17 cellular contexts compared by ENCODE assay signal in the genomic region with DNA sequence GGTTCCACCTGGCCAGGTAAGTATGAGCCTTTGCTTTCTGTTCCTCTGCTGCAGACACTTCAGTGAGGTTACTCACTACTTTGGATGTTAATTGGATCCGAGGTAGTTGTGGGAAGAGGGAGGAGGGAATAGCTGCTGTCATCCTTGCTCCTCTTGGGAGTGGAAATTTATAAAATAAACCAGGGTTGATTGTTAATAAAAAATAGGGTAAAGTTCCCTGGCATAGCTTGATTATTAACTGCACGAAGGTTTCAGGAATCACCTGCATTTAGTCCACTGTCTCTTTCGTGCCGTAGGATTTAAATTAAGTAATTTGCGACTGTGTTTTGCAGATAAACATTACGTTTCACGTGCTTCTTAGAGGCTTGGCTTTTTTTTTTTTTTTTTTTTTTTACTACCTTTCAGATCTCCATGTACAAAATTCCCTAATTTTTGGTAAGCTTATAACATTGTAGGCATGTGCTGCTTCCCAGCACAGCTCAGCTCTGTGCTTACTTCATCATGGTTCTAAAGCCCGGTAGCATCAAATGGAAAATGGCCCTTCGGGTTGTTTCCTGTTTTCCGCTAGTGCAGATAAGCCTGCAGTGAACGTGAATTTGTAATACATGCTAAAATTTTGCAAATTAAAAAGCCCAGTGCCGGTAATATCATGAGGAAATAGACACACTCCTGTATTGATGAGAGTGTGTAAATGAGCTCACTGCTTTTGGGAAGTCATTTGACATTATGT. TPM values are rescaled to one million over a fixed set of nuclear protein-coding genes. Genes with fewer than 3 reads are reported as not detected.
DNase-seq lines count a peak whose midpoint lies in the region; ATAC-seq, FAIRE-seq and TF ChIP-seq lines count a peak whose summit lies in the region.
"Had no signal": no experiment of that assay in that cellular context is flagged by ENCODE, and none has a peak within 500 bp of the region (broad histone marks: within the 10 kb centered on the region; RNA-seq: fewer than 3 reads in every experiment).

No MANE protein-coding gene starts in this region.

- H3K27me3 ChIP-seq in heart right ventricle = no peaks in the 10 kb centered on the region
- H3K27me3 ChIP-seq in right atrium auricular region = no peaks in the 10 kb centered on the region
- no peaks in the 10 kb centered on the region for H3K27me3 ChIP-seq in K562 (ENCODE audit: control insufficient read depth in 2 of 2, insufficient read depth in 2 of 2, low read length in 2 of 2)
- H3K27me3 ChIP-seq in vagina = no peaks in the 10 kb centered on the region
- H3K27me3 ChIP-seq: transverse colon had no signal

- H3K9me1 ChIP-seq in K562 (ENCODE audit: control insufficient read depth, insufficient read depth, low read length) = peaks cover 14% of the 10 kb centered on the region

- H2AFZ ChIP-seq in K562 (ENCODE audit: low read depth, low read length) = 0 out of 2 replicates have a peak overlapping the region, but pooled peaks have one; percentile 17

- H3K4me1 ChIP-seq in heart right ventricle (peaks cover 6 to 76% (median 59%) of the 10 kb centered on the region in 9 donors), right atrium auricular region (peaks cover 0 to 55% of the 10 kb centered on the region in 2 donors), K562 (replicated peaks in 1 of 2; ENCODE audit: control insufficient read depth in 2 of 2, insufficient read depth in 2 of 2, low read length in 2 of 2) (peaks cover 25 to 38% of the 10 kb centered on the region in 2 experiments), vagina (peaks cover 47% of the 10 kb centered on the region)

- BruUV-seq in K562 (replicated peaks; lab: Mats Ljungman, UMichigan) = no TSS peak

- POLR2A ChIA-PET in K562 (lab: Yijun Ruan, JAX) = interaction anchor here (1.0 to 2.8 kb wide), 5 partner anchors 12 to 54 kb away, joined by 3 to 8 read pairs (median 4); partner anchors contain the start of gene SQSTM1

- no peak for DNase-seq in heart right ventricle
- no peak for DNase-seq in right atrium auricular region (ENCODE audit: low spot score)
- no peak for DNase-seq in K562 (ENCODE audit: extremely low read depth in 1 of 4, low spot score in 3 of 4)
- peak; percentile 90 for DNase-seq in kidney tubule cell (ENCODE audit: low spot score)
- no peak for DNase-seq in vagina (ENCODE audit: extremely low spot score in 2 of 2)
- no peak for DNase-seq in RPMI8226
- DNase-seq in epidermal melanocyte (ENCODE audit: insufficient read length, low spot score) = no peak
- no peak for DNase-seq in NCI-H2029 treated with DMSO at 0.1 percent for 48 hours (lab: John Stamatoyannopoulos, UW)
- DNase-seq: activated naive CD8-positive, alpha-beta T cell treated with anti-CD3 and anti-CD28 coated beads, Interleukin-2, amount 10 ng/mL, durations not matched to agents 7 days and 5 days; effector memory CD8-positive, alpha-beta T cell; left ventricle myocardium superior; NCI-H146; NCI-H69; stimulated activated CD4-positive, alpha-beta T cell treated with anti-CD3 and anti-CD28 coated beads, Interleukin-12 subunit alpha, Interleukin-12 subunit beta, amount 100 ng/mL, for 4 hours; transverse colon had no signal

- in situ Hi-C loops in K562 (cut with MboI) = no loop called here

- intact Hi-C loops in heart right ventricle (cut with DNase I) = loop anchor here in 3 of 10 donors (5.0 to 10.0 kb wide), 3 partner anchors 35 to 138 kb away; partner anchors contain the start of genes MAML1 (in 1 of the 3), MRNIP (in 1 of the 3) and TBC1D9B (in 1 of the 3)
- intact Hi-C loops in K562 (cut with micrococcal nuclease) = loop anchor here (5.0 kb wide), 1 partner anchor 40 kb away; the partner anchor contains the start of gene MGAT4B
- intact Hi-C loops in vagina (cut with DNase I) = no loop called here

- TF ChIP-seq POLR2A in K562 (conservative IDR thresholded peaks at IDR 0.05) = no peak
- TF ChIP-seq POLR2A in vagina (IDR thresholded peaks at IDR 0.05) = no peak

- WGBS in heart right ventricle, 2 donors = 66 to 73% methylated on average over 12 of the region's 12 CpGs
- 65% methylated on average over 10 of the region's 12 CpGs for WGBS in K562 (ENCODE audit: insufficient coverage, low coverage, missing lambda C conversion rate)

- H3K36me3 ChIP-seq in heart right ventricle = peaks cover 0 to 68% (median 36%) of the 10 kb centered on the region in 9 donors
- peaks cover 50% of the 10 kb centered on the region for H3K36me3 ChIP-seq in right atrium auricular region
- peaks cover 73% of the 10 kb centered on the region for H3K36me3 ChIP-seq in K562 (ENCODE audit: control insufficient read depth, insufficient read depth, low read length)
- H3K36me3 ChIP-seq in vagina = peaks cover 0 to 54% of the 10 kb centered on the region in 2 donors

- ATAC-seq in heart right ventricle (no peak), K562 (no peak)
- ATAC-seq: effector memory CD8-positive, alpha-beta T cell; left ventricle myocardium superior; Right ventricle myocardium inferior had no signal

- TF ChIP-seq RAD21 in K562 (CRISPR knock-in tag; conservative IDR thresholded peaks at IDR 0.05 in 1 of 2, IDR thresholded peaks at IDR 0.05 in 1 of 2) = no peak

- H3K79me2 ChIP-seq in K562 (ENCODE audit: control insufficient read depth, insufficient read depth, low read length) = peaks cover 60% of the 10 kb centered on the region

- H4K20me1 ChIP-seq in K562 (replicated peaks; ENCODE audit: control insufficient read depth, insufficient read depth, low read length) = peaks cover 40% of the 10 kb centered on the region

- peak overlapping the region; percentile 46 for H3K4me2 ChIP-seq in K562 (ENCODE audit: insufficient read depth, low read length)

- no peaks in the 10 kb centered on the region for H3K9me3 ChIP-seq in heart right ventricle
- no peaks in the 10 kb centered on the region for H3K9me3 ChIP-seq in right atrium auricular region
- H3K9me3 ChIP-seq in K562 (replicated peaks; ENCODE audit: control insufficient read depth, insufficient read depth, low read depth, low read length) = no peaks in the 10 kb centered on the region
- H3K9me3 ChIP-seq in vagina = no peaks in the 10 kb centered on the region
- H3K9me3 ChIP-seq: transverse colon had no signal

- H3K27ac ChIP-seq in heart right ventricle (peak overlapping the region in 6 of 10 donors; percentile 66 to 78 (median 70)), right atrium auricular region (peak overlapping the region in 1 of 2 donors; percentile 59), K562 (ENCODE audit: extremely low read depth, low read depth, low read length) (peak overlapping the region; percentile 69), vagina (peak overlapping the region; percentile 51)

- H3K9ac ChIP-seq in K562 (ENCODE audit: insufficient read depth in 1 of 2, low read depth in 2 of 2, low read length in 2 of 2) = peak overlapping the region; percentile 36 to 72; a peak in 3 of 4 replicates

- CTCF ChIA-PET in K562 (lab: Yijun Ruan, JAX; ENCODE audit: low intra/inter-chr PET ratio) = interaction anchor here (0.6 kb wide), 1 partner anchor 41 kb away, joined by 3 read pairs; no protein-coding TSS in a partner anchor

- FAIRE-seq in K562 (lab: Jason Lieb, UNC) = no peak
- FAIRE-seq: TTC549 had no signal

- no peak for TF ChIP-seq EP300 in K562 (IDR thresholded peaks at IDR 0.05; ENCODE audit: low read length)

- TF ChIP-seq CTCF in heart right ventricle (IDR thresholded peaks at IDR 0.05) (no peak), right atrium auricular region (IDR thresholded peaks at IDR 0.05) (no peak), K562 (IDR thresholded peaks at IDR 0.05 in 2 of 3, conservative IDR thresholded peaks at IDR 0.05 in 1 of 3; ENCODE audit: insufficient read depth in 2 of 3, low read depth in 1 of 3, low read length in 3 of 3) (no peak), vagina (IDR thresholded peaks at IDR 0.05) (no peak)

- H3K4me3 ChIP-seq in heart right ventricle (no peak overlapping the region), right atrium auricular region (no peak overlapping the region), K562 (no peak overlapping the region), vagina (no peak overlapping the region)
- H3K4me3 ChIP-seq: transverse colon had no signal

RNA-seq across cellular contexts. Expression of gene LTC4S, which starts 26.9 kb away (rescaled TPM):
- total RNA-seq in heart right ventricle (10 to 100 TPM in 3 of 10 donors, 1 to 10 TPM in 7; 5.4 to 10.6 (median 7.9) TPM), right atrium auricular region (10 to 100 TPM in 1 of 2 donors, 1 to 10 TPM in 1; 9.0 to 11.1 TPM), K562 (2014; rRNA removed) (0.77 TPM in 1 of 2 replicates, not detected in the other), K562 (2014; rRNA removed; fragmentation: Illumina TruSeq; extraction: Trizol) (not detected in 2 replicates), K562 (2015; rRNA removed; fragmentation: Illumina TruSeq; extraction: Trizol) (not detected in 2 replicates), K562 (2021) (0.51 and 0.75 TPM in 2 replicates), vagina (10.6 TPM)
- polyA plus RNA-seq in heart right ventricle (10 to 100 TPM; 10.5 to 20.0 TPM), K562 (2011; rRNA removed) (not detected in 2 replicates), K562 (2014; fragmentation: Illumina TruSeq; extraction: Trizol) (not detected in 2 replicates), K562 (2014; fragmentation: Nextera tagmentation; extraction: Ambion mirVana) (not detected), K562 (2014; rRNA removed) (0.17 TPM in 1 of 2 replicates, not detected in the other)
- total RNA-seq in K562 (2011; cell fraction: chromatin; rRNA removed; ENCODE audit: low replicate concordance) = 0.90 TPM in 1 of 2 replicates, not detected in the other
- total RNA-seq in K562 (2011; cell fraction: nucleolus; rRNA removed) = 0.83 and 1.1 TPM in 2 replicates
- not detected in 2 replicates for total RNA-seq in K562 (2011; cell fraction: nucleoplasm; rRNA removed)
- not detected in 2 replicates for polyA plus RNA-seq in K562 (2011; cell fraction: cytosol; rRNA removed)
- polyA plus RNA-seq in K562 (2011; cell fraction: nucleus; rRNA removed) = 0.65 and 0.75 TPM in 2 replicates
- polyA plus RNA-seq in K562 (2012) = 0.47 TPM in 1 of 2 replicates, not detected in the other
- not detected in 2 replicates for polyA minus RNA-seq in K562 (2011; rRNA and poly(A)+ RNA removed)
- polyA minus RNA-seq in K562 (2011; cell fraction: cytosol; rRNA and poly(A)+ RNA removed) = not detected in 2 replicates
- not detected in 2 replicates for polyA minus RNA-seq in K562 (2011; cell fraction: nucleus; rRNA and poly(A)+ RNA removed)

RNA-seq across cellular contexts. Expression of gene MAML1, which starts 34.3 kb away (rescaled TPM):
- total RNA-seq in heart right ventricle (10 to 100 TPM in 9 of 10 donors, 1 to 10 TPM in 1; 10.0 to 15.3 (median 12.5) TPM), right atrium auricular region (10 to 100 TPM; 10.8 to 16.6 TPM), K562 (2014; rRNA removed) (7.0 and 9.4 TPM in 2 replicates), K562 (2014; rRNA removed; fragmentation: Illumina TruSeq; extraction: Trizol) (4.8 and 4.9 TPM in 2 replicates), K562 (2015; rRNA removed; fragmentation: Illumina TruSeq; extraction: Trizol) (7.0 and 7.5 TPM in 2 replicates), K562 (2021) (16.1 and 18.4 TPM in 2 replicates), vagina (25.3 TPM)
- polyA plus RNA-seq in heart right ventricle (1 to 10 TPM; 5.5 to 9.4 TPM), K562 (2011; rRNA removed) (4.3 and 8.2 TPM in 2 replicates), K562 (2014; fragmentation: Illumina TruSeq; extraction: Trizol) (12.7 and 13.4 TPM in 2 replicates), K562 (2014; fragmentation: Nextera tagmentation; extraction: Ambion mirVana) (under 1 TPM; 0.32 to 0.45 TPM), K562 (2014; rRNA removed) (10.1 and 10.6 TPM in 2 replicates)
- 22.0 and 30.3 TPM in 2 replicates for total RNA-seq in K562 (2011; cell fraction: chromatin; rRNA removed; ENCODE audit: low replicate concordance)
- total RNA-seq in K562 (2011; cell fraction: nucleolus; rRNA removed) = 14.2 and 15.8 TPM in 2 replicates
- 18.6 and 22.0 TPM in 2 replicates for total RNA-seq in K562 (2011; cell fraction: nucleoplasm; rRNA removed)
- 5.1 and 5.6 TPM in 2 replicates for polyA plus RNA-seq in K562 (2011; cell fraction: cytosol; rRNA removed)
- polyA plus RNA-seq in K562 (2011; cell fraction: nucleus; rRNA removed) = 11.5 and 16.9 TPM in 2 replicates
- polyA plus RNA-seq in K562 (2012) = 10.7 and 12.1 TPM in 2 replicates
- polyA minus RNA-seq in K562 (2011; rRNA and poly(A)+ RNA removed) = 3.5 and 4.2 TPM in 2 replicates
- 11.2 and 12.8 TPM in 2 replicates for polyA minus RNA-seq in K562 (2011; cell fraction: cytosol; rRNA and poly(A)+ RNA removed)
- 6.6 and 7.6 TPM in 2 replicates for polyA minus RNA-seq in K562 (2011; cell fraction: nucleus; rRNA and poly(A)+ RNA removed)

RNA-seq across cellular contexts. Expression of gene MGAT4B, which starts 39.8 kb away (rescaled TPM):
- total RNA-seq in heart right ventricle (100 to 1,000 TPM in 5 of 10 donors, 10 to 100 TPM in 5; 88.6 to 123 (median 102) TPM), right atrium auricular region (10 to 100 TPM; 71.7 to 77.1 TPM), K562 (2014; rRNA removed) (75.4 and 97.9 TPM in 2 replicates), K562 (2014; rRNA removed; fragmentation: Illumina TruSeq; extraction: Trizol) (53.9 and 64.8 TPM in 2 replicates), K562 (2015; rRNA removed; fragmentation: Illumina TruSeq; extraction: Trizol) (62.2 and 64.4 TPM in 2 replicates), K562 (2021) (120 and 133 TPM in 2 replicates), vagina (95.5 TPM)
- polyA plus RNA-seq in heart right ventricle (10 to 100 TPM; 58.6 to 86.9 TPM), K562 (2011; rRNA removed) (77.2 and 79.8 TPM in 2 replicates), K562 (2014; fragmentation: Illumina TruSeq; extraction: Trizol) (80.2 and 90.3 TPM in 2 replicates), K562 (2014; fragmentation: Nextera tagmentation; extraction: Ambion mirVana) (under 1 TPM; 0.34 to 0.37 TPM), K562 (2014; rRNA removed) (75.9 and 88.5 TPM in 2 replicates)
- total RNA-seq in K562 (2011; cell fraction: chromatin; rRNA removed; ENCODE audit: low replicate concordance) = 133 and 442 TPM in 2 replicates
- 330 and 396 TPM in 2 replicates for total RNA-seq in K562 (2011; cell fraction: nucleolus; rRNA removed)
- total RNA-seq in K562 (2011; cell fraction: nucleoplasm; rRNA removed) = 200 and 206 TPM in 2 replicates
- polyA plus RNA-seq in K562 (2011; cell fraction: cytosol; rRNA removed) = 88.2 and 150 TPM in 2 replicates
- polyA plus RNA-seq in K562 (2011; cell fraction: nucleus; rRNA removed) = 249 and 384 TPM in 2 replicates
- 107 and 152 TPM in 2 replicates for polyA plus RNA-seq in K562 (2012)
- polyA minus RNA-seq in K562 (2011; rRNA and poly(A)+ RNA removed) = 44.9 and 70.3 TPM in 2 replicates
- 77.2 and 90.7 TPM in 2 replicates for polyA minus RNA-seq in K562 (2011; cell fraction: cytosol; rRNA and poly(A)+ RNA removed)
- polyA minus RNA-seq in K562 (2011; cell fraction: nucleus; rRNA and poly(A)+ RNA removed) = 113 and 122 TPM in 2 replicates

RNA-seq across cellular contexts. Expression of gene SQSTM1, which starts 53.8 kb away (rescaled TPM):
- total RNA-seq in heart right ventricle = 100 to 1,000 TPM; 341 to 466 (median 391) TPM
- polyA plus RNA-seq in heart right ventricle = 100 to 1,000 TPM; 131 to 210 TPM
- 100 to 1,000 TPM; 379 to 436 TPM for total RNA-seq in right atrium auricular region
- 89.8 and 300 TPM in 2 replicates for total RNA-seq in K562 (2011; cell fraction: chromatin; rRNA removed; ENCODE audit: low replicate concordance)
- total RNA-seq in K562 (2011; cell fraction: nucleolus; rRNA removed) = 389 and 414 TPM in 2 replicates
- 172 and 183 TPM in 2 replicates for total RNA-seq in K562 (2011; cell fraction: nucleoplasm; rRNA removed)
- total RNA-seq in K562 (2014; rRNA removed) = 148 and 236 TPM in 2 replicates
- total RNA-seq in K562 (2014; rRNA removed; fragmentation: Illumina TruSeq; extraction: Trizol) = 32.0 and 37.6 TPM in 2 replicates
- 107 and 109 TPM in 2 replicates for total RNA-seq in K562 (2015; rRNA removed; fragmentation: Illumina TruSeq; extraction: Trizol)
- total RNA-seq in K562 (2021) = 148 and 151 TPM in 2 replicates
- polyA plus RNA-seq in K562 (2011; rRNA removed) = 44.8 and 45.2 TPM in 2 replicates
- 47.2 and 77.9 TPM in 2 replicates for polyA plus RNA-seq in K562 (2011; cell fraction: cytosol; rRNA removed)
- 132 and 257 TPM in 2 replicates for polyA plus RNA-seq in K562 (2011; cell fraction: nucleus; rRNA removed)
- 159 and 567 TPM in 2 replicates for polyA plus RNA-seq in K562 (2012)
- 75.0 and 79.8 TPM in 2 replicates for polyA plus RNA-seq in K562 (2014; fragmentation: Illumina TruSeq; extraction: Trizol)
- 1 to 10 TPM; 5.6 to 8.2 TPM for polyA plus RNA-seq in K562 (2014; fragmentation: Nextera tagmentation; extraction: Ambion mirVana)
- polyA plus RNA-seq in K562 (2014; rRNA removed) = 64.0 and 70.7 TPM in 2 replicates
- polyA minus RNA-seq in K562 (2011; rRNA and poly(A)+ RNA removed) = 25.0 and 34.0 TPM in 2 replicates
- 82.1 and 107 TPM in 2 replicates for polyA minus RNA-seq in K562 (2011; cell fraction: cytosol; rRNA and poly(A)+ RNA removed)
- polyA minus RNA-seq in K562 (2011; cell fraction: nucleus; rRNA and poly(A)+ RNA removed) = 184 and 191 TPM in 2 replicates
- total RNA-seq in vagina = 373 TPM
